Comparison of ENCODE assay signal across 17 cellular contexts in the genomic region with DNA sequence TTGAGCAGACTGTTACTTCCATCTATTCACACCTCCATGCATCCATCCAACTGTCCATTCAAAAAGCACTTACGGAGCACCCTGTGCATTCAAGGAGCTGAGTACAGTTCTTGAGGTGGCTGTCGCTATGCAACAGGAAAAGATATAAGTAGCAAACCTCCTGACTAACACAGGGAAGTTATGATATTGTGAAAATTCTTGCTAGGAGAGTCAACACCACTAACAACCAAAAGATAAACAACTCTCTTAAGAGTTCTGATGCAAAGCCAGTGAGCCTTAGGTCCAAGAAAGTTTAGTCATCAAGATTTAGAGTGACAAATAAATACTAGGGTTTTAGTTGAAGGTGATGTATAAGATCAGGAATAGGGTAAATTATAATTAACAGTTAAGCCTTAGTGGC. TPM values are rescaled to one million over a fixed set of nuclear protein-coding genes. Genes with fewer than 3 reads are reported as not detected.
DNase-seq lines count a peak whose midpoint lies in the region; ATAC-seq and TF ChIP-seq lines count a peak whose summit lies in the region.
"Had no signal": no experiment of that assay in that cellular context is flagged by ENCODE, and none has a peak within 500 bp of the region (broad histone marks: within the 10 kb centered on the region; RNA-seq: fewer than 3 reads in every experiment).

No MANE protein-coding gene starts in this region.

- TF ChIP-seq CTCF in osteoblast (IDR thresholded peaks at IDR 0.05; ENCODE audit: extremely low read depth, low read depth, low read length) (no peak), right atrium auricular region (IDR thresholded peaks at IDR 0.05) (no peak)

- H3K4me2 ChIP-seq in osteoblast (ENCODE audit: insufficient read depth, low read length), result no peak overlapping the region
- H3K4me2 ChIP-seq: KMS-11 had no signal

- H3K27ac ChIP-seq in epithelial cell of prostate (peak overlapping the region; percentile 58), osteoblast (ENCODE audit: low read depth, low read length) (no peak overlapping the region), right atrium auricular region (no peak overlapping the region)
- H3K27ac ChIP-seq: KMS-11, ovary had no signal

- H3K9me3 ChIP-seq in MG63 (peaks cover 9% of the 10 kb centered on the region), osteoblast (ENCODE audit: low read depth, low read length) (no peaks in the 10 kb centered on the region), right atrium auricular region (no peaks in the 10 kb centered on the region)
- H3K9me3 ChIP-seq: ovary had no signal

- H3K27me3 ChIP-seq in MG63, result no peaks in the 10 kb centered on the region
- H3K27me3 ChIP-seq in osteoblast (ENCODE audit: insufficient read depth, low read length), result no peaks in the 10 kb centered on the region
- H3K27me3 ChIP-seq in right atrium auricular region, result no peaks in the 10 kb centered on the region
- H3K27me3 ChIP-seq: ovary had no signal

- peak; percentile 52 for DNase-seq in Caki2 (ENCODE audit: low read depth)
- peak; percentile 38 for DNase-seq in MG63
- peak; percentile 87 for DNase-seq in epithelial cell of prostate (ENCODE audit: low read depth, low spot score)
- peak; percentile 62 for DNase-seq in osteoblast (ENCODE audit: insufficient read length, low spot score, missing footprints)
- DNase-seq in right atrium auricular region (ENCODE audit: low spot score), result no peak
- no peak for DNase-seq in NCI-H82 (lab: John Stamatoyannopoulos, UW)
- no peak for DNase-seq in NCI-H2196 (lab: John Stamatoyannopoulos, UW; ENCODE audit: unreplicated experiment)
- DNase-seq: anterior cingulate cortex; CD4-positive, CD25-positive, alpha-beta regulatory T cell; islet precursor cell; NCI-H1417 treated with DMSO at 0.1 percent for 48 hours; NCI-H446 treated with DMSO at 0.1 percent for 48 hours; OCI-M1; ovary had no signal

- H3K79me2 ChIP-seq in osteoblast (ENCODE audit: insufficient read depth, low read length), result no peaks in the 10 kb centered on the region

- no peak for ATAC-seq in HG02571 (IDR thresholded peaks at IDR 0.05; ENCODE audit: unreplicated experiment)
- ATAC-seq: activated T-helper 17 cell treated with anti-CD3 and anti-CD28 coated beads, Interleukin-2, amount 50 U/mL, for 72 hours had no signal

- no peak overlapping the region for H3K4me3 ChIP-seq in MG63
- H3K4me3 ChIP-seq in osteoblast (ENCODE audit: insufficient read depth, low read length), result no peak overlapping the region
- H3K4me3 ChIP-seq in right atrium auricular region, result no peak overlapping the region
- H3K4me3 ChIP-seq: ovary had no signal

- no peaks in the 10 kb centered on the region for H3K36me3 ChIP-seq in MG63
- no peaks in the 10 kb centered on the region for H3K36me3 ChIP-seq in osteoblast (ENCODE audit: insufficient read depth, low read length)
- no peaks in the 10 kb centered on the region for H3K36me3 ChIP-seq in right atrium auricular region
- H3K36me3 ChIP-seq: ovary had no signal

- H3K4me1 ChIP-seq in osteoblast (ENCODE audit: insufficient read depth, low read length) (no peaks in the 10 kb centered on the region), right atrium auricular region (peaks cover 0 to 11% of the 10 kb centered on the region in 2 donors)

- no peaks in the 10 kb centered on the region for H4K20me1 ChIP-seq in osteoblast (ENCODE audit: insufficient read depth, low read length)

- in situ Hi-C loops in Caki2 (cut with HindIII; ENCODE audit: low pct_unique_long_range_greater_than_20kb, low sequenced_read_pairs), result no loop called here

- no peak overlapping the region for H2AFZ ChIP-seq in osteoblast (ENCODE audit: low read length)

RNA-seq across cellular contexts. Expression of gene TRIM45, which starts 44.5 kb away (rescaled TPM):
- 2.1 and 11.6 TPM in 2 replicates for total RNA-seq in Caki2 (2014; rRNA removed; shearing (Covaris generic); ENCODE audit: low replicate concordance)
- 3.0 and 15.2 TPM in 2 replicates for total RNA-seq in MG63 (2014; rRNA removed; shearing (Covaris generic); ENCODE audit: low replicate concordance)
- 1.4 and 2.1 TPM in 2 replicates for total RNA-seq in osteoblast
- total RNA-seq in right atrium auricular region, result 10 to 100 TPM in 1 of 2 donors, 1 to 10 TPM in 1; 4.8 to 10.9 TPM

RNA-seq across cellular contexts. Expression of gene VTCN1, which starts 44.7 kb away (rescaled TPM):
- total RNA-seq in Caki2 (2014; rRNA removed; shearing (Covaris generic); ENCODE audit: low replicate concordance), result 1.3 TPM in 1 of 2 replicates, not detected in the other
- total RNA-seq in MG63 (2014; rRNA removed; shearing (Covaris generic); ENCODE audit: low replicate concordance), result 0.82 TPM in 1 of 2 replicates, not detected in the other
- total RNA-seq in osteoblast (not detected in 2 replicates), right atrium auricular region (not detected)
- total RNA-seq: activated T-helper 17 cell treated with anti-CD3 and anti-CD28 coated beads, Interleukin-2, amount 50 U/mL, for 72 hours; CD4-positive, CD25-positive, alpha-beta regulatory T cell had no signal

Comparison
In these comparisons a context has a peak if more than half of its experiments do, and no peak if none do; other contexts are left out.
1. DNase-seq: peak in Caki2 (single experiment), MG63 (single experiment), epithelial cell of prostate (single experiment) and osteoblast (single experiment); none in right atrium auricular region (single experiment), NCI-H82 (single experiment) and NCI-H2196 (single experiment).